In genomic region chr1:109426278-109427170, GRCh38 we compare ENCODE assay signal across 8 cellular contexts. TPM values are rescaled to one million over a fixed set of nuclear protein-coding genes. Genes with fewer than 3 reads are reported as not detected.
A peak's percentile ranks its signal among the peaks of the same experiment; 100 is the strongest.
DNase-seq lines count a peak whose midpoint lies in the region; ATAC-seq, FAIRE-seq and TF ChIP-seq lines count a peak whose summit lies in the region.

PSMA5 (minus strand) TSS chr1:109426448; CDS start chr1:109426330, 118 bp downstream.

- peaks cover 25% of the 10 kb centered on the region for H3K36me3 Mint-ChIP-seq in activated naive CD8-positive, alpha-beta T cell treated with anti-CD3 and anti-CD28 coated beads, Interleukin-2, amount 50 U/mL, for 24 hours (ENCODE audit: low read depth)

- peak within 1 kb of the TSS; percentile 95 for H3K27ac Mint-ChIP-seq in activated naive CD8-positive, alpha-beta T cell treated with anti-CD3 and anti-CD28 coated beads, Interleukin-2, amount 50 U/mL, for 24 hours

- peak; percentile 90 for FAIRE-seq in pancreas (lab: Jason Lieb, UNC)

- no peaks in the 10 kb centered on the region for H3K9me3 Mint-ChIP-seq in activated naive CD8-positive, alpha-beta T cell treated with anti-CD3 and anti-CD28 coated beads, Interleukin-2, amount 50 U/mL, for 24 hours

- H3K4me1 ChIP-seq in pancreas (peaks cover 7 to 16% (median 12%) of the 10 kb centered on the region in 3 donors), tibial artery (peaks cover 0 to 33% (median 19%) of the 10 kb centered on the region in 4 donors)

- peak; percentile 97 for ATAC-seq in HG02763 (IDR thresholded peaks at IDR 0.05; ENCODE audit: unreplicated experiment)
- ATAC-seq in activated naive CD8-positive, alpha-beta T cell treated with anti-CD3 and anti-CD28 coated beads, Interleukin-2, amount 50 U/mL, for 24 hours, result peak; percentile 96
- peak; percentile 99 for ATAC-seq in Right ventricle myocardium superior (ENCODE audit: poor library complexity)
- ATAC-seq in pancreas, result peak; percentile 97 to 100 (median 98)

- H3K27ac ChIP-seq in pancreas, result peak within 1 kb of the TSS; percentile 51 to 81 (median 62)
- H3K27ac ChIP-seq in tibial artery, result peak within 1 kb of the TSS; percentile 90 to 95

- no peaks in the 10 kb centered on the region for H3K27me3 Mint-ChIP-seq in activated naive CD8-positive, alpha-beta T cell treated with anti-CD3 and anti-CD28 coated beads, Interleukin-2, amount 50 U/mL, for 24 hours

- intact Hi-C loops in Right ventricle myocardium superior (cut with DNase I), result no loop called here
- intact Hi-C loops in pancreas (cut with DNase I), result no loop called here
- intact Hi-C loops in tibial artery (cut with DNase I; ENCODE audit: low total_unique reads), result loop anchor here (5.0 to 10.0 kb wide), 2 partner anchors 41 to 108 kb away; partner anchors contain the start of genes GPR61 and SYPL2

- no peak for TF ChIP-seq CTCF in GM12865 (IDR thresholded peaks at IDR 0.05; ENCODE audit: insufficient read depth, low read depth, low read length, missing control alignments)
- no peak for TF ChIP-seq CTCF in pancreas (IDR thresholded peaks at IDR 0.05)
- TF ChIP-seq CTCF in tibial artery (IDR thresholded peaks at IDR 0.05), result peak in 1 of 2 experiments; percentile 9

- H3K4me1 Mint-ChIP-seq in activated naive CD8-positive, alpha-beta T cell treated with anti-CD3 and anti-CD28 coated beads, Interleukin-2, amount 50 U/mL, for 24 hours, result peaks cover 45% of the 10 kb centered on the region

- H3K36me3 ChIP-seq in pancreas (no peaks in the 10 kb centered on the region), tibial artery (peaks cover under 1 to 4% (median under 1%) of the 10 kb centered on the region in 3 donors)

- H3K4me3 ChIP-seq in GM12865 (ENCODE audit: low read depth, low read length) (peak within 1 kb of the TSS; percentile 71), pancreas (peak within 1 kb of the TSS; percentile 43 to 91 (median 70)), tibial artery (peak within 1 kb of the TSS; percentile 83 to 92)

- DNase-seq in GM12865 (ENCODE audit: low read depth) (peak; percentile 99), NCI-H1417 treated with DMSO at 0.1 percent for 48 hours (lab: John Stamatoyannopoulos, UW) (peak; percentile 89), SW480 (ENCODE audit: low spot score) (peak; percentile 99), Right ventricle myocardium superior (peak; percentile 98), pancreas (peak; percentile 89 to 98 (median 96)), tibial artery (peak; percentile 99)
- peak; percentile 93 for DNase-seq in activated naive CD8-positive, alpha-beta T cell treated with anti-CD3 and anti-CD28 coated beads, Interleukin-2, amount 50 U/mL, for 24 hours

- H3K9me3 ChIP-seq in pancreas, result no peaks in the 10 kb centered on the region
- no peaks in the 10 kb centered on the region for H3K9me3 ChIP-seq in tibial artery

- H3K27me3 ChIP-seq in pancreas (no peaks in the 10 kb centered on the region), tibial artery (no peaks in the 10 kb centered on the region)

- H3K4me3 Mint-ChIP-seq in activated naive CD8-positive, alpha-beta T cell treated with anti-CD3 and anti-CD28 coated beads, Interleukin-2, amount 50 U/mL, for 24 hours, result peak within 1 kb of the TSS; percentile 91

- WGBS in pancreas, 2 donors, result 0% methylated on average over 51 of the region's 51 CpGs

RNA-seq across cellular contexts. Expression of gene PSMA5, which starts in this region (rescaled TPM):
- total RNA-seq in Right ventricle myocardium superior (56.8 TPM), pancreas (10 to 100 TPM; 21.4 to 36.2 (median 27.7) TPM)
- 10 to 100 TPM; 16.1 to 24.8 TPM for polyA plus RNA-seq in pancreas

Comparison
In these comparisons a context has a peak if more than half of its experiments do, and no peak if none do; other contexts are left out.
1. Peak in every context shown above with its lines: DNase-seq, ATAC-seq, H3K4me3 ChIP-seq and H3K27ac ChIP-seq.